Comparison of ENCODE assay signal across 12 cellular contexts in the genomic region with DNA sequence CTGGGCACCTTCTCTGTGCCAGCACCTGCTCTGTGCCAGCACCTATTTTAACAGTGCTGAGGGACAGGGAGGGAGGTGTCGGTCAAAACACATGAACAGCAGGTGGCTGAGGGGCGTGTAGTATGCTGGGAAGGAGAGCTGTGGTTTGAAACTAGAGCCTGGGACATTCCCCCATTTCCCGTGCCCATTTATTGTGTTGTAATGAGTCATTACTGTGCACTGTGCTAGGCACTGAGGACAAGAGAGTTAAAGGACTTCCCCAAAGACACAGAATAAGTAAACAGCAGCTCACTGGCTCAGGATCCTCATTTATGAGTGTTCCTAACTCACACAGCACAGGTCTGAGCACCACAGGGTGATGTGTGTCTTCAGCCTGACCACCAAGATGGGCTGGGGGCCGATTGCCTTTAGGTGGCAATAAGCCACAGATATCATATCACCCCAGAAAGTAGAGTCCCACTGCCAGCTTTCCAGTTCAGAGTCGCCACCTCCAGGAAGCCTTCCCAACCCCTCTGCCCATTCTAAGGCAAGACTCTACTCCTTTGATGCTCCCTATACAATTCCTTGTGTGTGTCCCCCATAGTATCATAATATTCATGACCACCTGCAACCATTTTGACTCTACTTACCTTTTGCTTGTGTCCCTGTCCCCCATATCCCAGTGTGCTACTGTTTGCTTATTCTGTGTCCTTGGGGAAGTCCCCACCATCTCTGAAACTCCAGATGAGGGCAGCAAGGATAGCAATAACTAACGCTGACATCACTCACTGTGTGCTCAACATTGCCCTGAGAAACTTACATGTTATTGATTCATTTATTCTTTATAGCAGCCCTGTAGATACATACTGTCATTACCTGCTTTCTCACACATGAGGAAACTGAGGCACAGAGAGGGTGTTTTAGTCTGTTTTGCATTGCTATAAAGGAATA.
DNase-seq lines count a peak whose midpoint lies in the region; ATAC-seq and TF ChIP-seq lines count a peak whose summit lies in the region.
"Had no signal": no experiment of that assay in that cellular context is flagged by ENCODE, and none has a peak within 500 bp of the region (broad histone marks: within the 10 kb centered on the region; RNA-seq: fewer than 3 reads in every experiment).

No MANE protein-coding gene starts in this region.

- no peak overlapping the region for H3K27ac ChIP-seq in colonic mucosa
- H3K27ac ChIP-seq in esophagus squamous epithelium: no peak overlapping the region
- H3K27ac ChIP-seq: 22Rv1 had no signal

- H3K9me3 ChIP-seq in colonic mucosa (no peaks in the 10 kb centered on the region), esophagus squamous epithelium (no peaks in the 10 kb centered on the region)

- H3K27me3 ChIP-seq in colonic mucosa (no peaks in the 10 kb centered on the region), esophagus squamous epithelium (no peaks in the 10 kb centered on the region)

- TF ChIP-seq CTCF in colonic mucosa (IDR thresholded peaks at IDR 0.05) (no peak), esophagus squamous epithelium (IDR thresholded peaks at IDR 0.05) (no peak)

- no peaks in the 10 kb centered on the region for H3K4me1 ChIP-seq in colonic mucosa
- H3K4me1 ChIP-seq in esophagus squamous epithelium: no peaks in the 10 kb centered on the region

- H3K9ac ChIP-seq in colonic mucosa (ENCODE audit: low read depth in 2 of 2, low read length in 2 of 2): no peak overlapping the region

- H3K36me3 ChIP-seq in colonic mucosa (no peaks in the 10 kb centered on the region), esophagus squamous epithelium (peaks cover 0 to 6% (median 0%) of the 10 kb centered on the region in 3 donors)

- DNase-seq in NCI-H2029 (lab: John Stamatoyannopoulos, UW) (peak; percentile 23), NCI-H2029 treated with DMSO at 0.1 percent for 48 hours (lab: John Stamatoyannopoulos, UW) (no peak), colonic mucosa (peak; percentile 27), G401 (ENCODE audit: low spot score) (no peak), NCI-H128 (lab: John Stamatoyannopoulos, UW; ENCODE audit: unreplicated experiment) (no peak), esophagus squamous epithelium (lab: John Stamatoyannopoulos, UW) (no peak)
- DNase-seq: activated gamma-delta T cell, IMR-90, SHP77 treated with DMSO at 0.1 percent for 48 hours had no signal

- WGBS in esophagus squamous epithelium, 2 donors: 59 to 70% methylated on average over 6 of the region's 6 CpGs

- in situ Hi-C loops in G401 (cut with HindIII; ENCODE audit: low sequenced_read_pairs): no loop called here

- ATAC-seq in GM19043 (IDR thresholded peaks at IDR 0.05; ENCODE audit: low read depth, unreplicated experiment) (peak; percentile 67), HG02884 (IDR thresholded peaks at IDR 0.05; ENCODE audit: unreplicated experiment) (peak; percentile 84)

- H3K4me3 ChIP-seq in colonic mucosa (no peak overlapping the region), esophagus squamous epithelium (no peak overlapping the region)

- intact Hi-C loops in colonic mucosa (cut with DNase I): no loop called here
- intact Hi-C loops in esophagus squamous epithelium (cut with DNase I): no loop called here

- TF ChIP-seq POLR2A in esophagus squamous epithelium (IDR thresholded peaks at IDR 0.05): no peak

Comparison
In these comparisons a context has a peak if more than half of its experiments do, and no peak if none do; other contexts are left out.
1. DNase-seq: peak in NCI-H2029 (single experiment) and colonic mucosa (single experiment); none in NCI-H2029 treated with DMSO at 0.1 percent for 48 hours (single experiment), G401 (single experiment), NCI-H128 (single experiment) and esophagus squamous epithelium (single experiment).